In the genomic region with DNA sequence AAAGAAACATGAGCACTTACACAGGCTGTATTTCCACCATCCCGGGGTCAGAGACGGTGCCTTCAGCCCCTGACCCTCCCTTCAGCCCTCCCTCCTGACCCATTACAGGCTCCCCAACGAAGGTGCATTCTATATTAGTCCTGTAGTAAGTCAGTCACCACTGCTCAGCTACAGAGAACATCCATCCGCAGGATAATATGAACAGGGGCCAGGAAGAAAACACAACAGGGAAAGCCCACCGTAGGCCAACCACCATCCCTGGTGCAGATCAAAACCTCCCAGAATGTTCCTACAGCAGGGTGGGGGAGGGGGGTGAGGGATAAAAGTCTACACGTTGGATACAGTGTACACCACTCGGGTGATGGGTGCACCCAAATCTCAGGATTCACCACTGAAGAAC, we compare ENCODE assay signal across 13 cellular contexts. TPM values are rescaled to one million over a fixed set of nuclear protein-coding genes. Genes with fewer than 3 reads are reported as not detected.
DNase-seq lines count a peak whose midpoint lies in the region; ATAC-seq and TF ChIP-seq lines count a peak whose summit lies in the region.
"Had no signal": no experiment of that assay in that cellular context is flagged by ENCODE, and none has a peak within 500 bp of the region (broad histone marks: within the 10 kb centered on the region; RNA-seq: fewer than 3 reads in every experiment).

No MANE protein-coding gene starts in this region.

- POLR2A ChIA-PET in IMR-90 (lab: Charles Lee; ENCODE audit: unreplicated experiment) = no interaction called here

- H3K23ac ChIP-seq in IMR-90 (ENCODE audit: low read depth, low read length) = peak overlapping the region; percentile 94

- no peak overlapping the region for H3K4me3 ChIP-seq in IMR-90 (ENCODE audit: insufficient read depth, low read depth, low read length)
- no peak overlapping the region for H3K4me3 ChIP-seq in brain microvascular endothelial cell (ENCODE audit: low read depth, low read length)
- H3K4me3 ChIP-seq in mesodermal cell (ENCODE audit: extremely low read depth, insufficient read depth, low read length, poor library complexity, severe bottlenecking) = no peak overlapping the region
- H3K4me3 ChIP-seq in stomach = no peak overlapping the region

- H3K56ac ChIP-seq in IMR-90 (ENCODE audit: extremely low read depth, insufficient read depth, low read length) = peak overlapping the region; percentile 27; the same call in 1 of the 2 replicates

- no peak for TF ChIP-seq CTCF in IMR-90 (conservative IDR thresholded peaks at IDR 0.05; ENCODE audit: low read depth, low read length)
- no peak for TF ChIP-seq CTCF in brain microvascular endothelial cell (IDR thresholded peaks at IDR 0.05; ENCODE audit: low read depth, low read length, missing control alignments)
- TF ChIP-seq CTCF in stomach (IDR thresholded peaks at IDR 0.05) = no peak

- TF ChIP-seq POLR2A in IMR-90 (IDR thresholded peaks at IDR 0.05; ENCODE audit: low read depth, low read length) (peak; percentile 45; the same call in 1 of the 2 replicates), stomach (IDR thresholded peaks at IDR 0.05) (no peak)

- dilution Hi-C loops in IMR-90 (cut with HindIII; ENCODE audit: low sequenced_read_pairs, unreplicated experiment) = no loop called here

- H2BK15ac ChIP-seq in IMR-90 (ENCODE audit: low read depth, low read length) = peak overlapping the region; percentile 51; the same call in 2 of the 3 replicates

- H4K5ac ChIP-seq in IMR-90 (ENCODE audit: low read depth, low read length) = peak overlapping the region; percentile 58; the same call in 1 of the 2 replicates

- H3K14ac ChIP-seq in IMR-90 (replicated peaks; ENCODE audit: low read depth, low read length) = peak overlapping the region; percentile 20

- H3K27ac ChIP-seq in IMR-90 (ENCODE audit: insufficient read depth, low read length) (peak overlapping the region; percentile 85), brain microvascular endothelial cell (peak overlapping the region; percentile 99), mesodermal cell (ENCODE audit: low read depth, low read length, severe bottlenecking) (peak overlapping the region; percentile 36), stomach (peak overlapping the region in 4 of 5 donors; percentile 76 to 87 (median 84))
- H3K27ac ChIP-seq: KMS-11 had no signal

- H3K79me1 ChIP-seq in IMR-90 (ENCODE audit: low read depth in 1 of 2, low read length in 2 of 2) = peaks cover 4 to 44% of the 10 kb centered on the region in 2 experiments; a peak in 3 of 4 replicates

- H2BK20ac ChIP-seq in IMR-90 (ENCODE audit: low read depth, low read length) = peak overlapping the region; percentile 40

- H3K4me2 ChIP-seq in IMR-90 (ENCODE audit: low read depth, low read length) = peak overlapping the region; percentile 72
- H3K4me2 ChIP-seq: KMS-11 had no signal

- 10% methylated on average over 2 of the region's 7 CpGs; no CpG with 5 or more reads in 1 of the 2 experiments for WGBS in IMR-90 (ENCODE audit: extremely low coverage in 2 of 2, insufficient read length in 1 of 2), 2 experiments
- 33 to 34% methylated on average over 2 of the region's 7 CpGs for WGBS in mesodermal cell (ENCODE audit: insufficient coverage in 2 of 2), 2 experiments
- 46 to 59% (median 48%) methylated on average over 7 of the region's 7 CpGs for WGBS in stomach, 5 donors

- no peak for ATAC-seq in IMR-90 (ENCODE audit: low read depth)
- no peak for ATAC-seq in HG03045 (IDR thresholded peaks at IDR 0.05; ENCODE audit: unreplicated experiment)
- ATAC-seq: stimulated activated effector memory CD8-positive, alpha-beta T cell treated with anti-CD3 and anti-CD28 coated beads, Interleukin-12 subunit alpha, Interleukin-12 subunit beta, amount 100 ng/mL, for 72 hours had no signal

- peak overlapping the region; percentile 66 for H2BK5ac ChIP-seq in IMR-90 (ENCODE audit: low read depth, low read length, poor library complexity, severe bottlenecking)

- H3K9me1 ChIP-seq in IMR-90 (ENCODE audit: insufficient read depth, low read length) = peaks cover 23% of the 10 kb centered on the region

- H4K8ac ChIP-seq in IMR-90 (ENCODE audit: low read depth in 2 of 2, low read length in 2 of 2) = peak overlapping the region; percentile 33 to 71; a peak in 3 of 4 replicates

- peak overlapping the region; percentile 72 for H3K9ac ChIP-seq in IMR-90 (ENCODE audit: low read depth, low read length)
- H3K9ac ChIP-seq: KMS-11 had no signal

- H3K9me3 ChIP-seq in IMR-90 (ENCODE audit: control insufficient read depth, insufficient read depth, low read length) = no peaks in the 10 kb centered on the region
- H3K9me3 ChIP-seq in mesodermal cell (ENCODE audit: control insufficient read depth, low read length) = no peaks in the 10 kb centered on the region
- H3K9me3 ChIP-seq in stomach = no peaks in the 10 kb centered on the region

- CTCF ChIA-PET in IMR-90 (lab: Yijun Ruan, JAX) = no interaction called here

- H3K4me1 ChIP-seq in IMR-90 (ENCODE audit: control insufficient read depth, insufficient read depth, low read length) (peaks cover 34% of the 10 kb centered on the region), mesodermal cell (ENCODE audit: control insufficient read depth, insufficient read depth, low read length, poor library complexity, severe bottlenecking) (peaks cover 51% of the 10 kb centered on the region), stomach (peaks cover 8 to 54% (median 44%) of the 10 kb centered on the region in 4 donors)

- H3K18ac ChIP-seq in IMR-90 (ENCODE audit: low read depth, low read length) = peak overlapping the region; percentile 79

- DNase-seq in IMR-90 (no peak), brain microvascular endothelial cell (no peak), stomach (peak; percentile 7), DMS53 (lab: John Stamatoyannopoulos, UW) (no peak), NCI-H1694 (lab: John Stamatoyannopoulos, UW) (no peak)
- no peak for DNase-seq in stimulated activated CD4-positive, alpha-beta T cell treated with anti-CD3 and anti-CD28 coated beads, Interleukin-4, amount 100 ng/mL, for 1 hour
- DNase-seq: activated naive CD4-positive, alpha-beta T cell treated with anti-CD3 and anti-CD28 coated beads for 36 hours; NCI-H82; stimulated activated CD4-positive, alpha-beta T cell treated with anti-CD3 and anti-CD28 coated beads, Interleukin-4, amount 100 ng/mL, for 24 hours had no signal

- no peak for TF ChIP-seq EP300 in stomach (IDR thresholded peaks at IDR 0.05)

- intact Hi-C loops in IMR-90 (cut with micrococcal nuclease) = no loop called here
- intact Hi-C loops in stomach (cut with DNase I; ENCODE audit: low total_unique reads) = no loop called here

- peak overlapping the region; percentile 82 for H2AK5ac ChIP-seq in IMR-90 (ENCODE audit: low read depth, low read length)

- peak overlapping the region; percentile 21 for H2AK9ac ChIP-seq in IMR-90 (replicated peaks; ENCODE audit: low read depth, low read length, poor library complexity)

- H2BK120ac ChIP-seq in IMR-90 (ENCODE audit: low read depth, low read length) = peak overlapping the region; percentile 48

- H3K4ac ChIP-seq in IMR-90 (ENCODE audit: low read depth, low read length) = peak overlapping the region; percentile 89

- H3K36me3 ChIP-seq in IMR-90 (ENCODE audit: control insufficient read depth, insufficient read depth, low read length) (peaks cover 3% of the 10 kb centered on the region; the same call in 1 of the 2 replicates), brain microvascular endothelial cell (replicated peaks) (peaks cover 2% of the 10 kb centered on the region), mesodermal cell (ENCODE audit: control insufficient read depth, insufficient read depth, low read length) (peaks cover 28% of the 10 kb centered on the region), stomach (no peaks in the 10 kb centered on the region)

- no peak overlapping the region for H2AFZ ChIP-seq in IMR-90 (replicated peaks; ENCODE audit: low read length, poor library complexity)

- in situ Hi-C loops in IMR-90 (cut with MboI; ENCODE audit: low sequenced_read_pairs) (no loop called here), brain microvascular endothelial cell (cut with HindIII; ENCODE audit: low pct_ligation_motif_present, low sequenced_read_pairs) (loop anchor here (25.0 kb wide), 1 partner anchor 142 kb away; no protein-coding TSS in a partner anchor)

- peaks cover 60% of the 10 kb centered on the region for H4K20me1 ChIP-seq in IMR-90 (ENCODE audit: insufficient read depth, low read length)

- TF ChIP-seq RAD21 in IMR-90 (IDR thresholded peaks at IDR 0.05; ENCODE audit: low read length) = no peak

- peak overlapping the region; percentile 64 for H4K91ac ChIP-seq in IMR-90 (ENCODE audit: insufficient read depth, low read depth, low read length)

- BruUV-seq in IMR-90 (replicated peaks; lab: Mats Ljungman, UMichigan) = no TSS peak

- H3K27me3 ChIP-seq in IMR-90 (ENCODE audit: control insufficient read depth, insufficient read depth, low read length) = no peaks in the 10 kb centered on the region
- H3K27me3 ChIP-seq in brain microvascular endothelial cell (replicated peaks) = no peaks in the 10 kb centered on the region
- H3K27me3 ChIP-seq in stomach = peaks cover 0 to 11% (median 0%) of the 10 kb centered on the region in 3 donors

TF ChIP-seq in IMR-90, 13 proteins besides CTCF, POLR2A, EP300 and RAD21:
- no peak for TF ChIP-seq NFE2L2 (IDR thresholded peaks at IDR 0.05; ENCODE audit: low read depth, low read length)
- no peak for TF ChIP-seq SMC3 (IDR thresholded peaks at IDR 0.05; ENCODE audit: low read depth, low read length)
- no peak for TF ChIP-seq RFX5 (IDR thresholded peaks at IDR 0.05; ENCODE audit: low read depth, low read length)
- TF ChIP-seq MAFK (IDR thresholded peaks at IDR 0.05; ENCODE audit: low read depth, low read length) = no peak
- TF ChIP-seq, protein P1, sequence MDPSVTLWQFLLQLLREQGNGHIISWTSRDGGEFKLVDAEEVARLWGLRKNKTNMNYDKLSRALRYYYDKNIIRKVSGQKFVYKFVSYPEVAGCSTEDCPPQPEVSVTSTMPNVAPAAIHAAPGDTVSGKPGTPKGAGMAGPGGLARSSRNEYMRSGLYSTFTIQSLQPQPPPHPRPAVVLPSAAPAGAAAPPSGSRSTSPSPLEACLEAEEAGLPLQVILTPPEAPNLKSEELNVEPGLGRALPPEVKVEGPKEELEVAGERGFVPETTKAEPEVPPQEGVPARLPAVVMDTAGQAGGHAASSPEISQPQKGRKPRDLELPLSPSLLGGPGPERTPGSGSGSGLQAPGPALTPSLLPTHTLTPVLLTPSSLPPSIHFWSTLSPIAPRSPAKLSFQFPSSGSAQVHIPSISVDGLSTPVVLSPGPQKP (IDR thresholded peaks at IDR 0.05; ENCODE audit: borderline replicate concordance, low read depth, low read length) = no peak
- no peak for TF ChIP-seq BHLHE40 (IDR thresholded peaks at IDR 0.05; ENCODE audit: low read depth, low read length)
- no peak for TF ChIP-seq CHD1 (IDR thresholded peaks at IDR 0.05; ENCODE audit: low read depth, low read length)

RNA-seq across cellular contexts. Expression of a gene that starts 15.1 kb away (rescaled TPM):
- total RNA-seq in IMR-90 (2012; rRNA removed) = 148 and 153 TPM in 2 replicates
- polyA plus RNA-seq in IMR-90 (2012; rRNA removed) = 268 and 332 TPM in 2 replicates
- polyA plus RNA-seq in IMR-90 (2012; cell fraction: cytosol; rRNA removed) = 300 and 432 TPM in 2 replicates
- polyA plus RNA-seq in IMR-90 (2012; cell fraction: nucleus; rRNA removed; ENCODE audit: low replicate concordance) = 369 and 399 TPM in 2 replicates
- polyA plus RNA-seq in mesodermal cell (2013, experiment 1 of 2) = 297 TPM
- 256 TPM for polyA plus RNA-seq in mesodermal cell (2013, experiment 2 of 2)
- total RNA-seq in stomach = 10 to 100 TPM; 24.9 to 71.6 (median 42.0) TPM
- polyA plus RNA-seq in stomach = 1 to 10 TPM; 3.3 to 8.0 (median 5.0) TPM

Comparison
In these comparisons a context has a peak if more than half of its experiments do, and no peak if none do; other contexts are left out.
1. H3K27ac ChIP-seq: peak in every context shown above with its lines; median percentile 99 in brain microvascular endothelial cell; 85 in IMR-90; 84 in stomach; 36 in mesodermal cell.